Comparison of ENCODE assay signal across 8 cellular contexts in genomic region chr18:55234366-55235093, GRCh38.
DNase-seq lines count a peak whose midpoint lies in the region; ATAC-seq and TF ChIP-seq lines count a peak whose summit lies in the region.

No MANE protein-coding gene starts in this region.

- no peaks in the 10 kb centered on the region for H3K27me3 Mint-ChIP-seq in nephron progenitor cell (ENCODE audit: low read depth, poor library complexity)

- TF ChIP-seq CTCF in fibroblast of lung (conservative IDR thresholded peaks at IDR 0.05 in 1 of 2, IDR thresholded peaks at IDR 0.05 in 1 of 2; ENCODE audit: low read depth in 1 of 2, low read length in 2 of 2) (peak; percentile 86 to 88), nephron progenitor cell (IDR thresholded peaks at IDR 0.05) (peak; percentile 77)

- H3K9me3 Mint-ChIP-seq in nephron progenitor cell = no peaks in the 10 kb centered on the region

- no peaks in the 10 kb centered on the region for H3K79me2 ChIP-seq in fibroblast of lung (ENCODE audit: control insufficient read depth, insufficient read depth, low read length)

- H3K4me1 ChIP-seq in fibroblast of lung (ENCODE audit: control insufficient read depth, extremely low read depth, insufficient read depth, low read length) = no peaks in the 10 kb centered on the region

- H3K27ac Mint-ChIP-seq in nephron progenitor cell = no peak overlapping the region

- H4K20me1 ChIP-seq in fibroblast of lung (ENCODE audit: control insufficient read depth, extremely low read depth, insufficient read depth, low read length) = no peaks in the 10 kb centered on the region

- H3K36me3 Mint-ChIP-seq in nephron progenitor cell (ENCODE audit: low read depth) = peaks cover 65% of the 10 kb centered on the region

- no peak overlapping the region for H3K27ac ChIP-seq in fibroblast of lung (ENCODE audit: insufficient read depth, low read length)

- H3K9me3 ChIP-seq in fibroblast of lung (ENCODE audit: control insufficient read depth, insufficient read depth, low read depth, low read length) = no peaks in the 10 kb centered on the region

- DNase-seq in DMS 273 (lab: John Stamatoyannopoulos, UW; ENCODE audit: unreplicated experiment) = peak; percentile 89
- peak; percentile 77 for DNase-seq in HT1080 (ENCODE audit: low read depth)
- DNase-seq in NCI-H82 treated with DMSO at 0.1 percent for 48 hours (lab: John Stamatoyannopoulos, UW; ENCODE audit: unreplicated experiment) = peak; percentile 67
- peak; percentile 82 for DNase-seq in activated CD8-positive, alpha-beta memory T cell treated with anti-CD3 and anti-CD28 coated beads, Interleukin-2, amount 50 U/mL, for 48 hours
- peak; percentile 71 to 85 for DNase-seq in fibroblast of lung (ENCODE audit: low read depth in 2 of 2)
- peak; percentile 77 for DNase-seq in nephron progenitor cell
- DNase-seq in stromal cell of bone marrow (ENCODE audit: low read depth) = peak; percentile 54

- H3K4me3 Mint-ChIP-seq in nephron progenitor cell = no peak overlapping the region

- H3K4me1 Mint-ChIP-seq in nephron progenitor cell = peaks cover 5% of the 10 kb centered on the region

- no peak overlapping the region for H2AFZ ChIP-seq in fibroblast of lung (ENCODE audit: low read length)

- H3K27me3 ChIP-seq in fibroblast of lung (ENCODE audit: control insufficient read depth, insufficient read depth, low read length) = no peaks in the 10 kb centered on the region

- no peak overlapping the region for H3K9ac ChIP-seq in fibroblast of lung (ENCODE audit: insufficient read depth, low read length)

- ATAC-seq in GM21447 (IDR thresholded peaks at IDR 0.05; ENCODE audit: unreplicated experiment) = peak; percentile 69

- peak overlapping the region in 1 of 4 experiments; percentile 25 for H3K4me3 ChIP-seq in fibroblast of lung (replicated peaks in 1 of 4; ENCODE audit: control extremely low read depth in 1 of 4, insufficient read depth in 1 of 4, low read depth in 3 of 4, low read length in 4 of 4)

- H3K36me3 ChIP-seq in fibroblast of lung (ENCODE audit: control insufficient read depth, insufficient read depth, low read length) = peaks cover 6% of the 10 kb centered on the region

- H3K4me2 ChIP-seq in fibroblast of lung (ENCODE audit: extremely low read depth, insufficient read depth, low read length) = no peak overlapping the region
